In the genomic region with DNA sequence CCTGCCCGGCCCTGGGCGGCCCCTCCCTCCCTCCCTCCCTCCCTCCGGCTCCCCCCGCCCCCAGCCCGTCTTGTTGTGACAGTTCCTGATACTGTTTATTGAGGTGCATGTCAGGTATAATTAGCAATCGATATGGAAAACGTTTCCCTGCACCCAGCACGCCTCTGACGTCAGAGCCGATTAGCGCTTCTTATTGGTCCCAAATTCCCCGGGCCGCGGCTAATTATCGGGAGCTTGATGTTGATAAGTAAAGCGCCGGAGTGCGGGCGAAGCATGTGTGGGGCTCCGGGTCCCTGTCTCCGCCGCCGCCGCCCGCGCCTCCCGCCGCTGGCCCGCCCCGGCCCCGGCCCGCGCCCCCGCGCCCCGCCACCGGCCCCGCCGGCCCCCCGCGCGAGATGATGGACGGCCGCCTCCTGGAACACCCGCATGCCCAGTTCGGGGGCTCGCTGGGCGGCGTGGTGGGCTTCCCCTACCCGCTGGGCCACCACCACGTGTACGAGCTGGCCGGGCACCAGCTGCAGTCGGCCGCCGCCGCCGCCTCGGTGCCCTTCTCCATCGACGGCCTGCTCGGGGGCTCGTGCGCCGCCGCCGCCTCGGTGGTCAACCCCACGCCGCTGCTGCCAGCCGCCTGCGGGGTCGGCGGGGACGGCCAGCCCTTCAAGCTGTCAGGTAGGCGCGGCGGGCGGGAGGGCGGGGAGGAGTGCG, we compare ENCODE assay signal across 1 cellular context.
TF ChIP-seq lines count a peak whose summit lies in the region.

A gene (plus strand): TSS at position 250 of the 705 bp plus-strand sequence. CDS start 146 bp downstream, at position 396.

TF ChIP-seq in IMR-90, 13 proteins besides CTCF, POLR2A, EP300 and RAD21:
- no peak for TF ChIP-seq RCOR1 (IDR thresholded peaks at IDR 0.05; ENCODE audit: insufficient replicate concordance, low read length)
